In the genomic region with DNA sequence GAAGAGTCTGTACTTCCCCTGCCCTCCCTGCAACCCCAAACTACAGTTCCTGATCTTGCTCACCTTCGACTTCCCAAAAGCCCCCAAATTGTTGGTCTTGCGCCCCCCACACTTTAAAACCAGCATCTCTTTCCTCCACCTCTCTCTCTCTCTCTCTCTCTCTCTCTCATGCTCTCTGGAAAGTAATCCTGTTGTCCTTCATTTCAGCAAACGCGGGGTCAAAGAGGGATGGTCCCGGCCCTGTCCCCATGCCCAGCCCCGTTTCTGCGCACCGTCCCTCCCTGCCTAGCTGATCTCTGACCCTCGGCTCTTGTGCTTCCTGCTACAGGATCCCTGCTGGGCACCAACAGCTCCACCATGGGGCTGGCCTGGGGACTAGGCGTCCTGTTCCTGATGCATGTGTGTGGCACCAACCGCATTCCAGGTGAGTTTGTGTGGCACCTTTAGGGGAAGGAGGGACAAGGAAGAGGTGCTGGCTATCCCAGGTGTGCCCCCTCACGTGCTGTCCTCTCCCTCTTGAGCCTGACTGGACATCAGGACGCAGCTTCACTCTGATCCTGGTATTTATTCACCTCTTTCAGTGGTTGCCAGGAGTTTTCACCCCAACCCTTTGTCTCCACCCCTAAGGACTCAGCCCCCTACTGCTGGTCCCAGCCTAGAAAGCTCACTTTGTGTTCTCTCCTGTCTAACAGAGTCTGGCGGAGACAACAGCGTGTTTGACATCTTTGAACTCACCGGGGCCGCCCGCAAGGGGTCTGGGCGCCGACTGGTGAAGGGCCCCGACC, we compare ENCODE assay signal across 8 cellular contexts. TPM values are rescaled to one million over a fixed set of nuclear protein-coding genes. Genes with fewer than 3 reads are reported as not detected.
DNase-seq lines count a peak whose midpoint lies in the region; ATAC-seq and TF ChIP-seq lines count a peak whose summit lies in the region.

No MANE protein-coding gene starts in this region.

- TF ChIP-seq CTCF in 22Rv1 (IDR thresholded peaks at IDR 0.05), result peak; percentile 72
- peak; percentile 77 for TF ChIP-seq CTCF in VCaP (conservative IDR thresholded peaks at IDR 0.05)
- peak; percentile 19 to 65 (median 38) for TF ChIP-seq CTCF in gastroesophageal sphincter (IDR thresholded peaks at IDR 0.05)
- TF ChIP-seq CTCF in progenitor cell of endocrine pancreas (IDR thresholded peaks at IDR 0.05; ENCODE audit: unreplicated experiment), result peak; percentile 51

- H3K9me3 ChIP-seq in gastroesophageal sphincter, result no peaks in the 10 kb centered on the region

- peak overlapping the region; percentile 83 for H3K4me3 Mint-ChIP-seq in progenitor cell of endocrine pancreas (ENCODE audit: low read depth)

- H3K27ac ChIP-seq in 22Rv1, result peak overlapping the region; percentile 74
- H3K27ac ChIP-seq in VCaP, result peak overlapping the region; percentile 94
- H3K27ac ChIP-seq in gastroesophageal sphincter, result peak overlapping the region; percentile 93 to 98 (median 96)

- peaks cover 0 to 48% of the 10 kb centered on the region in 2 donors for H3K36me3 ChIP-seq in gastroesophageal sphincter

- H3K27me3 ChIP-seq in gastroesophageal sphincter, result no peaks in the 10 kb centered on the region

- peaks cover 28% of the 10 kb centered on the region for H3K4me1 Mint-ChIP-seq in progenitor cell of endocrine pancreas (ENCODE audit: low read depth)

- ATAC-seq in gastroesophageal sphincter (no peak), HG03159 (IDR thresholded peaks at IDR 0.05; ENCODE audit: unreplicated experiment) (no peak)

- TF ChIP-seq POLR2A in gastroesophageal sphincter (IDR thresholded peaks at IDR 0.05), result peak in 1 of 2 donors; percentile 23

- no peaks in the 10 kb centered on the region for H3K9me3 Mint-ChIP-seq in progenitor cell of endocrine pancreas (ENCODE audit: low read depth)

- H3K27me3 Mint-ChIP-seq in progenitor cell of endocrine pancreas, result peaks cover 25% of the 10 kb centered on the region

- H3K36me3 Mint-ChIP-seq in progenitor cell of endocrine pancreas (ENCODE audit: insufficient read depth), result peaks cover 5% of the 10 kb centered on the region

- peak; percentile 77 for DNase-seq in H4 (ENCODE audit: low spot score)
- peak; percentile 27 for DNase-seq in progenitor cell of endocrine pancreas (ENCODE audit: low spot score, unreplicated experiment)
- no peak for DNase-seq in activated CD4-positive, alpha-beta T cell treated with anti-CD3 and anti-CD28 coated beads for 4 hours
- no peak for DNase-seq in KG1 (lab: John Stamatoyannopoulos, UW)

- no peak for TF ChIP-seq EP300 in gastroesophageal sphincter (IDR thresholded peaks at IDR 0.05)

- H3K4me3 ChIP-seq in gastroesophageal sphincter, result peak overlapping the region; percentile 71 to 80

- peak overlapping the region; percentile 94 for H3K27ac Mint-ChIP-seq in progenitor cell of endocrine pancreas

- H3K4me1 ChIP-seq in gastroesophageal sphincter, result peaks cover 3 to 79% (median 29%) of the 10 kb centered on the region in 3 donors

- WGBS in gastroesophageal sphincter (ENCODE audit: low coverage in 1 of 2), 2 donors, result 10 to 26% methylated on average over 7 to 9 of the region's 21 CpGs

RNA-seq across cellular contexts. Expression of a gene that starts 0.8 kb away (rescaled TPM):
- total RNA-seq in H4 (2014; rRNA removed; shearing (Covaris generic)), result 277 and 278 TPM in 2 replicates
- 1,000 to 10,000 TPM in 1 of 4 donors, 100 to 1,000 TPM in 3; 183 to 1,645 (median 277) TPM for total RNA-seq in gastroesophageal sphincter
- 22.9 and 34.6 TPM in 2 replicates for total RNA-seq in progenitor cell of endocrine pancreas

Comparison
In these comparisons a context has a peak if more than half of its experiments do, and no peak if none do; other contexts are left out.
1. DNase-seq: peak in H4 (single experiment) and progenitor cell of endocrine pancreas (single experiment); none in activated CD4-positive, alpha-beta T cell treated with anti-CD3 and anti-CD28 coated beads for 4 hours (0 of 2) and KG1 (single experiment).
2. Peak in every context shown above with its lines, with median percentiles within 50 percentile points of each other: H3K27ac ChIP-seq and CTCF ChIP-seq.